In the genomic region with DNA sequence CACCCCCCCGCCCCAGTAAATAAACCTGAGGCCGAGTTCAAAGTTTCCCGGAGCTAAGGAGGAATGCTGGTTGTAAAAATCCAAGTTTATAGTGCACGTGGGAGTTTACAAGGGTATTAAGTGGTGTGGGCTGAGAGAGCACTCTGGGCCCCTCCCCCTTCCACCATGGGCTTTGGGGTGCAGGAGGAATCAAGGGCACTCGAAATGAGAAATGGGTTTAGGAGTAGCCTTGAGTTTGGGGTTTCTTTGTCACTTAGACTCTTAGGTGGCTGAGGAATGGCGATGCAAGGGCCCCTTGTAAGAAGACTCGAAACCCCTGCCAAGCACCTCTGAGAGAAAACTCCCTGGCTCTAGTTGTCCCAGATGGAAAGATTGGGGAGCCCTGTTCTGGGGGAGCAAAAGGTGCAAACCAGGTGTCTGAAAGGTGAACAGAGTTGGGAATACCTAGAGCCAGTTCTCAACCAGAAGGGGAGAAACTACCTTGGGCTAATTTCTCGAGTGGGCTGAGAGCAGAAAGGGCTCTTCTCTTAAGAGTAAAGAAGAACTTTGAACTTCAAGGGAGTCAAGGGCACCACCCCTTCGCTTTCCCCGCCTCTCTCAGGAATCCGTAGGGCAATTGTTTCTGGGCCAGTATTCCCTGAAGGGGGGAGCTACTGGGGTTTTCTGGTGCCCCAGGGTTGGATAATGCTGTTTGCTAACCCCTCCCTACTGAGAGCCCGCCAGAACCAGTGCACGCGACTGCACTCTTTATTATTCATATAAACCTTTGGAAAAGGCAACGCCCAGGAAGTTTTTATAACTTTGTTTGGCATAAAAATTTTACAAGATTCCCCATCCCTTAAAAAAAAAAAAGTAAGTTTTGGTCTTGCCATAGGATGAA, we compare ENCODE assay signal across 23 cellular contexts. TPM values are rescaled to one million over a fixed set of nuclear protein-coding genes. Genes with fewer than 3 reads are reported as not detected.
A peak's percentile ranks its signal among the peaks of the same experiment; 100 is the strongest.
DNase-seq lines count a peak whose midpoint lies in the region; ATAC-seq, FAIRE-seq and TF ChIP-seq lines count a peak whose summit lies in the region.
"Had no signal": no experiment of that assay in that cellular context is flagged by ENCODE, and none has a peak within 500 bp of the region (broad histone marks: within the 10 kb centered on the region; RNA-seq: fewer than 3 reads in every experiment).

No MANE protein-coding gene starts in this region.

- H3K36me3 Mint-ChIP-seq in nephron (ENCODE audit: low read depth) (no peaks in the 10 kb centered on the region), neural progenitor cell (no peaks in the 10 kb centered on the region)
- H3K36me3 Mint-ChIP-seq in activated CD4-positive, alpha-beta memory T cell treated with anti-CD3 and anti-CD28 coated beads, Interleukin-2, amount 10 ng/mL, durations not matched to agents 7 days and 5 days (ENCODE audit: low read depth) = peaks cover 6% of the 10 kb centered on the region
- H3K36me3 Mint-ChIP-seq in effector memory CD8-positive, alpha-beta T cell (ENCODE audit: insufficient read depth) = peaks cover 45% of the 10 kb centered on the region

- POLR2A ChIA-PET in K562 (lab: Yijun Ruan, JAX) = no interaction called here
- POLR2A ChIA-PET in activated CD4-positive, alpha-beta memory T cell treated with anti-CD3 and anti-CD28 coated beads, Interleukin-2, amount 10 ng/mL, durations not matched to agents 7 days and 5 days (lab: Charles Lee) = no interaction called here

- H3K36me3 ChIP-seq in K562 (ENCODE audit: control insufficient read depth, insufficient read depth, low read length) (no peaks in the 10 kb centered on the region), neural progenitor cell (no peaks in the 10 kb centered on the region), spleen (no peaks in the 10 kb centered on the region)

- no peaks in the 10 kb centered on the region for H3K79me2 ChIP-seq in K562 (ENCODE audit: control insufficient read depth, insufficient read depth, low read length)
- H3K79me2 ChIP-seq in neural progenitor cell (ENCODE audit: low read depth) = no peaks in the 10 kb centered on the region

- H3K27me3 ChIP-seq in K562 (ENCODE audit: control insufficient read depth in 2 of 2, insufficient read depth in 2 of 2, low read length in 2 of 2) (peaks cover 37 to 51% of the 10 kb centered on the region in 2 experiments), neural progenitor cell (peaks cover 100% of the 10 kb centered on the region), spleen (replicated peaks in 1 of 7) (peaks cover 27 to 100% (median 99%) of the 10 kb centered on the region in 7 donors)

- H4K20me1 ChIP-seq in K562 (replicated peaks; ENCODE audit: control insufficient read depth, insufficient read depth, low read length) (no peaks in the 10 kb centered on the region; the same call in 1 of the 2 replicates), neural progenitor cell (ENCODE audit: low read depth) (peaks cover 76% of the 10 kb centered on the region)

- H3K4me2 ChIP-seq in K562 (ENCODE audit: insufficient read depth, low read length) (no peak overlapping the region), neural progenitor cell (no peak overlapping the region)

- H3K4me3 ChIP-seq in K562 (no peak overlapping the region), neural progenitor cell (no peak overlapping the region), spleen (no peak overlapping the region)

- peaks cover 100% of the 10 kb centered on the region for H3K27me3 Mint-ChIP-seq in nephron (ENCODE audit: low read depth)
- H3K27me3 Mint-ChIP-seq in activated CD4-positive, alpha-beta memory T cell treated with anti-CD3 and anti-CD28 coated beads, Interleukin-2, amount 10 ng/mL, durations not matched to agents 7 days and 5 days = peaks cover 94% of the 10 kb centered on the region
- peaks cover 95% of the 10 kb centered on the region for H3K27me3 Mint-ChIP-seq in neural progenitor cell (ENCODE audit: insufficient read depth, low read depth)
- H3K27me3 Mint-ChIP-seq in effector memory CD8-positive, alpha-beta T cell = peaks cover 88 to 100% of the 10 kb centered on the region in 2 donors

- FAIRE-seq in K562 (lab: Jason Lieb, UNC) = no peak
- FAIRE-seq: HTR-8/SVneo had no signal

- H3F3A ChIP-seq in neural progenitor cell (ENCODE audit: low read depth) = no peaks in the 10 kb centered on the region

- in situ Hi-C loops in K562 (cut with MboI) = no loop called here

- CTCF ChIA-PET in K562 (lab: Yijun Ruan, JAX; ENCODE audit: low intra/inter-chr PET ratio) = interaction anchor here (0.6 kb wide), 1 partner anchor 186 kb away, joined by 3 read pairs; no protein-coding TSS in a partner anchor
- CTCF ChIA-PET in activated CD4-positive, alpha-beta memory T cell treated with anti-CD3 and anti-CD28 coated beads, Interleukin-2, amount 10 ng/mL, durations not matched to agents 7 days and 5 days (lab: Charles Lee) = no interaction called here

- TF ChIP-seq RAD21 in K562 (CRISPR knock-in tag; conservative IDR thresholded peaks at IDR 0.05 in 1 of 2, IDR thresholded peaks at IDR 0.05 in 1 of 2) = no peak

- H3K27ac ChIP-seq in C4-2B (peak overlapping the region; percentile 95), K562 (ENCODE audit: extremely low read depth, low read depth, low read length) (no peak overlapping the region), neural progenitor cell (no peak overlapping the region), spleen (no peak overlapping the region)

- DNase-seq in HT-29 (ENCODE audit: low spot score) = peak; percentile 92
- no peak for DNase-seq in K562 (ENCODE audit: extremely low read depth in 1 of 4, low spot score in 3 of 4)
- no peak for DNase-seq in activated CD4-positive, alpha-beta memory T cell treated with anti-CD3 and anti-CD28 coated beads, Interleukin-2, amount 10 ng/mL, durations not matched to agents 7 days and 5 days
- no peak for DNase-seq in neural progenitor cell (ENCODE audit: low spot score)
- DNase-seq in spleen = no peak
- DNase-seq in effector memory CD8-positive, alpha-beta T cell = no peak
- DNase-seq: activated B cell treated with CpG ODN at 0.5 μM for 24 hours; activated CD8-positive, alpha-beta T cell treated with anti-CD3 and anti-CD28 coated beads, Interleukin-2, amount 10 ng/mL, durations not matched to agents 7 days and 5 days; activated T-cell treated with anti-CD3 and anti-CD28 coated beads, Interleukin-2, amount 50 U/mL, for 72 hours; COR-L47; left cardiac atrium; NCI-H1694 treated with DMSO at 0.1 percent for 48 hours; nucleus accumbens; retina; stimulated activated naive CD8-positive, alpha-beta T cell treated with anti-CD3 and anti-CD28 coated beads, Interleukin-15, amount 100 ng/mL, for 72 hours; T-helper 17 cell had no signal

- TF ChIP-seq POLR2A in K562 (conservative IDR thresholded peaks at IDR 0.05) (no peak), spleen (IDR thresholded peaks at IDR 0.05) (no peak)

- H3K9me3 Mint-ChIP-seq in nephron (no peaks in the 10 kb centered on the region), neural progenitor cell (peaks cover 3% of the 10 kb centered on the region)
- no peaks in the 10 kb centered on the region for H3K9me3 Mint-ChIP-seq in activated CD4-positive, alpha-beta memory T cell treated with anti-CD3 and anti-CD28 coated beads, Interleukin-2, amount 10 ng/mL, durations not matched to agents 7 days and 5 days
- no peaks in the 10 kb centered on the region for H3K9me3 Mint-ChIP-seq in effector memory CD8-positive, alpha-beta T cell
- H3K9me3 Mint-ChIP-seq: activated naive CD4-positive, alpha-beta T cell treated with anti-CD3 and anti-CD28 coated beads, Interleukin-2, amount 50 U/mL, for 24 hours; activated T-cell treated with anti-CD3 and anti-CD28 coated beads, Interleukin-2, amount 50 U/mL, for 72 hours; stimulated activated naive CD8-positive, alpha-beta T cell treated with anti-CD3 and anti-CD28 coated beads, Interleukin-15, amount 100 ng/mL, for 72 hours had no signal

- intact Hi-C loops in K562 (cut with micrococcal nuclease) (no loop called here), spleen (cut with DNase I; ENCODE audit: low total_unique reads) (no loop called here)

- peaks cover 2 to 21% of the 10 kb centered on the region in 2 experiments; a peak in 2 of 5 replicates for H3K4me1 ChIP-seq in K562 (replicated peaks in 1 of 2; ENCODE audit: control insufficient read depth in 2 of 2, insufficient read depth in 2 of 2, low read length in 2 of 2)
- H3K4me1 ChIP-seq in neural progenitor cell = no peaks in the 10 kb centered on the region
- H3K4me1 ChIP-seq in spleen = peaks cover 12 to 33% (median 21%) of the 10 kb centered on the region in 6 donors

- no TSS peak for BruUV-seq in K562 (replicated peaks; lab: Mats Ljungman, UMichigan)

- H3K27ac Mint-ChIP-seq in nephron (peak overlapping the region; percentile 39 to 100 (median 97)), neural progenitor cell (no peak overlapping the region)
- H3K27ac Mint-ChIP-seq in activated CD4-positive, alpha-beta memory T cell treated with anti-CD3 and anti-CD28 coated beads, Interleukin-2, amount 10 ng/mL, durations not matched to agents 7 days and 5 days = no peak overlapping the region
- H3K27ac Mint-ChIP-seq in effector memory CD8-positive, alpha-beta T cell = no peak overlapping the region
- H3K27ac Mint-ChIP-seq: activated B cell treated with CpG ODN at 0.5 μM for 24 hours; activated CD8-positive, alpha-beta T cell treated with anti-CD3 and anti-CD28 coated beads, Interleukin-2, amount 10 ng/mL, durations not matched to agents 7 days and 5 days; activated T-cell treated with anti-CD3 and anti-CD28 coated beads, Interleukin-2, amount 50 U/mL, for 72 hours; stimulated activated naive CD8-positive, alpha-beta T cell treated with anti-CD3 and anti-CD28 coated beads, Interleukin-15, amount 100 ng/mL, for 72 hours; T-helper 17 cell had no signal

- no peaks in the 10 kb centered on the region for H3K9me3 ChIP-seq in K562 (replicated peaks; ENCODE audit: control insufficient read depth, insufficient read depth, low read depth, low read length)
- no peaks in the 10 kb centered on the region for H3K9me3 ChIP-seq in neural progenitor cell (ENCODE audit: low read depth)
- peaks cover 0 to 3% (median 0%) of the 10 kb centered on the region in 8 donors for H3K9me3 ChIP-seq in spleen

- no peak for ATAC-seq in K562
- no peak for ATAC-seq in effector memory CD8-positive, alpha-beta T cell (replicated peaks)
- ATAC-seq: activated CD8-positive, alpha-beta T cell treated with anti-CD3 and anti-CD28 coated beads, Interleukin-2, amount 10 ng/mL, durations not matched to agents 7 days and 5 days; activated T-cell treated with anti-CD3 and anti-CD28 coated beads, Interleukin-2, amount 50 U/mL, for 72 hours; left cardiac atrium; stimulated activated naive CD8-positive, alpha-beta T cell treated with anti-CD3 and anti-CD28 coated beads, Interleukin-15, amount 100 ng/mL, for 72 hours; T-helper 17 cell had no signal

- peak overlapping the region; percentile 32; the same call in 1 of the 2 replicates for H2AFZ ChIP-seq in K562 (ENCODE audit: low read depth, low read length)
- no peak overlapping the region for H2AFZ ChIP-seq in neural progenitor cell (replicated peaks)

- H3K4me1 Mint-ChIP-seq in nephron = peaks cover 27% of the 10 kb centered on the region
- H3K4me1 Mint-ChIP-seq in activated CD4-positive, alpha-beta memory T cell treated with anti-CD3 and anti-CD28 coated beads, Interleukin-2, amount 10 ng/mL, durations not matched to agents 7 days and 5 days = peaks cover 7% of the 10 kb centered on the region
- no peaks in the 10 kb centered on the region for H3K4me1 Mint-ChIP-seq in neural progenitor cell
- peaks cover 8 to 9% of the 10 kb centered on the region in 2 donors for H3K4me1 Mint-ChIP-seq in effector memory CD8-positive, alpha-beta T cell (ENCODE audit: low read depth in 2 of 2)

- TF ChIP-seq CTCF in C4-2B (conservative IDR thresholded peaks at IDR 0.05) (no peak), K562 (IDR thresholded peaks at IDR 0.05 in 2 of 3, conservative IDR thresholded peaks at IDR 0.05 in 1 of 3; ENCODE audit: insufficient read depth in 2 of 3, low read depth in 1 of 3, low read length in 3 of 3) (no peak), nephron (IDR thresholded peaks at IDR 0.05; ENCODE audit: unreplicated experiment in 3 of 3) (no peak), neural progenitor cell (IDR thresholded peaks at IDR 0.05) (no peak), spleen (IDR thresholded peaks at IDR 0.05 in 8 of 11, conservative IDR thresholded peaks at IDR 0.05 in 3 of 11) (no peak)

- H3K9me1 ChIP-seq in K562 (ENCODE audit: control insufficient read depth, insufficient read depth, low read length) = no peaks in the 10 kb centered on the region

- 13% methylated on average over 15 of the region's 15 CpGs for WGBS in K562 (ENCODE audit: insufficient coverage, low coverage, missing lambda C conversion rate)
- WGBS in spleen, 5 donors = 11 to 18% (median 13%) methylated on average over 15 of the region's 15 CpGs

- H3K9ac ChIP-seq in K562 (ENCODE audit: insufficient read depth in 1 of 2, low read depth in 2 of 2, low read length in 2 of 2) (no peak overlapping the region), neural progenitor cell (no peak overlapping the region)

- H3K4me3 Mint-ChIP-seq in nephron = peak overlapping the region in 2 of 3 experiments; percentile 60 to 96
- no peak overlapping the region for H3K4me3 Mint-ChIP-seq in activated CD4-positive, alpha-beta memory T cell treated with anti-CD3 and anti-CD28 coated beads, Interleukin-2, amount 10 ng/mL, durations not matched to agents 7 days and 5 days
- H3K4me3 Mint-ChIP-seq in neural progenitor cell = no peak overlapping the region
- H3K4me3 Mint-ChIP-seq in effector memory CD8-positive, alpha-beta T cell = no peak overlapping the region
- H3K4me3 Mint-ChIP-seq: activated B cell treated with CpG ODN at 0.5 μM for 24 hours; activated CD8-positive, alpha-beta T cell treated with anti-CD3 and anti-CD28 coated beads, Interleukin-2, amount 10 ng/mL, durations not matched to agents 7 days and 5 days; activated naive CD4-positive, alpha-beta T cell treated with anti-CD3 and anti-CD28 coated beads, Interleukin-2, amount 50 U/mL, for 24 hours; activated T-cell treated with anti-CD3 and anti-CD28 coated beads, Interleukin-2, amount 50 U/mL, for 72 hours; stimulated activated naive CD8-positive, alpha-beta T cell treated with anti-CD3 and anti-CD28 coated beads, Interleukin-15, amount 100 ng/mL, for 72 hours; T-helper 17 cell had no signal

- TF ChIP-seq EP300 in K562 (IDR thresholded peaks at IDR 0.05; ENCODE audit: low read length) = no peak

RNA-seq across cellular contexts. Expression of a gene that starts 4.0 kb away (rescaled TPM):
- 5.6 and 6.8 TPM in 2 replicates for total RNA-seq in HT-29 (2014; rRNA removed; shearing (Covaris generic))
- not detected in 2 replicates for total RNA-seq in K562 (2011; cell fraction: chromatin; rRNA removed; ENCODE audit: low replicate concordance)
- not detected in 2 replicates for total RNA-seq in K562 (2011; cell fraction: nucleolus; rRNA removed)
- total RNA-seq in K562 (2011; cell fraction: nucleoplasm; rRNA removed) = not detected in 2 replicates
- total RNA-seq in K562 (2014; rRNA removed) (not detected in 2 replicates), K562 (2014; rRNA removed; fragmentation: Illumina TruSeq; extraction: Trizol) (not detected in 2 replicates), K562 (2015; rRNA removed; fragmentation: Illumina TruSeq; extraction: Trizol) (not detected in 2 replicates), K562 (2021) (not detected in 2 replicates), neural progenitor cell (ENCODE audit: low replicate concordance) (not detected in 2 replicates), spleen (not detected)
- polyA plus RNA-seq in K562 (2011; rRNA removed) (0.03 and 0.04 TPM in 2 replicates), K562 (2014; fragmentation: Illumina TruSeq; extraction: Trizol) (not detected in 2 replicates), K562 (2014; fragmentation: Nextera tagmentation; extraction: Ambion mirVana) (not detected), K562 (2014; rRNA removed) (0.15 TPM in 1 of 2 replicates, not detected in the other), spleen (not detected)
- polyA plus RNA-seq in K562 (2011; cell fraction: cytosol; rRNA removed) = 0.03 TPM in 1 of 2 replicates, not detected in the other
- 0.13 TPM in 2 replicates for polyA plus RNA-seq in K562 (2011; cell fraction: nucleus; rRNA removed)
- not detected in 2 replicates for polyA plus RNA-seq in K562 (2012)
- polyA minus RNA-seq in K562 (2011; rRNA and poly(A)+ RNA removed) = not detected in 2 replicates
- not detected in 2 replicates for polyA minus RNA-seq in K562 (2011; cell fraction: cytosol; rRNA and poly(A)+ RNA removed)
- not detected in 2 replicates for polyA minus RNA-seq in K562 (2011; cell fraction: nucleus; rRNA and poly(A)+ RNA removed)
- not detected for total RNA-seq in activated CD4-positive, alpha-beta memory T cell treated with anti-CD3 and anti-CD28 coated beads, Interleukin-2, amount 10 ng/mL, durations not matched to agents 7 days and 5 days
- total RNA-seq: activated B cell treated with CpG ODN at 0.5 μM for 24 hours; activated CD8-positive, alpha-beta T cell treated with anti-CD3 and anti-CD28 coated beads, Interleukin-2, amount 10 ng/mL, durations not matched to agents 7 days and 5 days; activated T-cell treated with anti-CD3 and anti-CD28 coated beads, Interleukin-2, amount 50 U/mL, for 72 hours; chondrocyte; left cardiac atrium; mononuclear cell; T-helper 17 cell had no signal

RNA-seq across cellular contexts. Expression of a gene that starts 5.8 kb away (rescaled TPM):
- total RNA-seq in HT-29 (2014; rRNA removed; shearing (Covaris generic)) = not detected in 2 replicates
- not detected in 2 replicates for total RNA-seq in K562 (2011; cell fraction: chromatin; rRNA removed; ENCODE audit: low replicate concordance)
- total RNA-seq in K562 (2011; cell fraction: nucleolus; rRNA removed) = not detected in 2 replicates
- not detected in 2 replicates for total RNA-seq in K562 (2011; cell fraction: nucleoplasm; rRNA removed)
- total RNA-seq in K562 (2014; rRNA removed) (not detected in 2 replicates), K562 (2014; rRNA removed; fragmentation: Illumina TruSeq; extraction: Trizol) (not detected in 2 replicates), K562 (2015; rRNA removed; fragmentation: Illumina TruSeq; extraction: Trizol) (not detected in 2 replicates), K562 (2021) (not detected in 2 replicates), neural progenitor cell (ENCODE audit: low replicate concordance) (not detected in 2 replicates), spleen (not detected)
- polyA plus RNA-seq in K562 (2011; rRNA removed) (0.04 TPM in 1 of 2 replicates, not detected in the other), K562 (2014; fragmentation: Illumina TruSeq; extraction: Trizol) (not detected in 2 replicates), K562 (2014; fragmentation: Nextera tagmentation; extraction: Ambion mirVana) (not detected), K562 (2014; rRNA removed) (not detected in 2 replicates), spleen (not detected)
- 0.13 TPM in 1 of 2 replicates, not detected in the other for polyA plus RNA-seq in K562 (2011; cell fraction: cytosol; rRNA removed)
- polyA plus RNA-seq in K562 (2011; cell fraction: nucleus; rRNA removed) = 0.17 and 0.25 TPM in 2 replicates
- 0.03 and 0.07 TPM in 2 replicates for polyA plus RNA-seq in K562 (2012)
- polyA minus RNA-seq in K562 (2011; rRNA and poly(A)+ RNA removed) = not detected in 2 replicates
- polyA minus RNA-seq in K562 (2011; cell fraction: cytosol; rRNA and poly(A)+ RNA removed) = not detected in 2 replicates
- polyA minus RNA-seq in K562 (2011; cell fraction: nucleus; rRNA and poly(A)+ RNA removed) = 0.11 TPM in 1 of 2 replicates, not detected in the other
- not detected for total RNA-seq in activated CD4-positive, alpha-beta memory T cell treated with anti-CD3 and anti-CD28 coated beads, Interleukin-2, amount 10 ng/mL, durations not matched to agents 7 days and 5 days
- total RNA-seq: activated B cell treated with CpG ODN at 0.5 μM for 24 hours; activated CD8-positive, alpha-beta T cell treated with anti-CD3 and anti-CD28 coated beads, Interleukin-2, amount 10 ng/mL, durations not matched to agents 7 days and 5 days; activated T-cell treated with anti-CD3 and anti-CD28 coated beads, Interleukin-2, amount 50 U/mL, for 72 hours; chondrocyte; left cardiac atrium; mononuclear cell; T-helper 17 cell had no signal

RNA-seq across cellular contexts. Expression of a gene that starts 6.2 kb away (rescaled TPM):
- total RNA-seq in HT-29 (2014; rRNA removed; shearing (Covaris generic)) = 1.7 TPM in 1 of 2 replicates, not detected in the other
- total RNA-seq in K562 (2011; cell fraction: chromatin; rRNA removed; ENCODE audit: low replicate concordance) = 0.25 TPM in 1 of 2 replicates, not detected in the other
- total RNA-seq in K562 (2011; cell fraction: nucleolus; rRNA removed) = 0.53 TPM in 1 of 2 replicates, not detected in the other
- 0.46 TPM in 1 of 2 replicates, not detected in the other for total RNA-seq in K562 (2011; cell fraction: nucleoplasm; rRNA removed)
- total RNA-seq in K562 (2014; rRNA removed) = 0.08 and 0.14 TPM in 2 replicates
- total RNA-seq in K562 (2014; rRNA removed; fragmentation: Illumina TruSeq; extraction: Trizol) = not detected in 2 replicates
- total RNA-seq in K562 (2015; rRNA removed; fragmentation: Illumina TruSeq; extraction: Trizol) = 0.23 TPM in 1 of 2 replicates, not detected in the other
- 0.35 and 0.69 TPM in 2 replicates for total RNA-seq in K562 (2021)
- 0.08 and 0.13 TPM in 2 replicates for polyA plus RNA-seq in K562 (2011; rRNA removed)
- 0.15 and 0.33 TPM in 2 replicates for polyA plus RNA-seq in K562 (2011; cell fraction: cytosol; rRNA removed)
- polyA plus RNA-seq in K562 (2011; cell fraction: nucleus; rRNA removed) = 0.21 TPM in 1 of 2 replicates, not detected in the other
- polyA plus RNA-seq in K562 (2012) = 0.64 and 0.75 TPM in 2 replicates
- 0.37 and 0.77 TPM in 2 replicates for polyA plus RNA-seq in K562 (2014; fragmentation: Illumina TruSeq; extraction: Trizol)
- polyA plus RNA-seq in K562 (2014; fragmentation: Nextera tagmentation; extraction: Ambion mirVana) = under 1 TPM; 0.25 to 0.42 TPM
- polyA plus RNA-seq in K562 (2014; rRNA removed) = 0.63 and 0.73 TPM in 2 replicates
- 0.24 TPM in 1 of 2 replicates, not detected in the other for polyA minus RNA-seq in K562 (2011; rRNA and poly(A)+ RNA removed)
- 0.64 and 1.6 TPM in 2 replicates for polyA minus RNA-seq in K562 (2011; cell fraction: cytosol; rRNA and poly(A)+ RNA removed)
- polyA minus RNA-seq in K562 (2011; cell fraction: nucleus; rRNA and poly(A)+ RNA removed) = 0.67 TPM in 2 replicates
- total RNA-seq in activated CD4-positive, alpha-beta memory T cell treated with anti-CD3 and anti-CD28 coated beads, Interleukin-2, amount 10 ng/mL, durations not matched to agents 7 days and 5 days = not detected
- not detected in 2 replicates for total RNA-seq in neural progenitor cell (ENCODE audit: low replicate concordance)
- total RNA-seq in spleen = not detected
- not detected for polyA plus RNA-seq in spleen
- total RNA-seq: activated B cell treated with CpG ODN at 0.5 μM for 24 hours; activated CD8-positive, alpha-beta T cell treated with anti-CD3 and anti-CD28 coated beads, Interleukin-2, amount 10 ng/mL, durations not matched to agents 7 days and 5 days; activated T-cell treated with anti-CD3 and anti-CD28 coated beads, Interleukin-2, amount 50 U/mL, for 72 hours; chondrocyte; left cardiac atrium; mononuclear cell; T-helper 17 cell had no signal

RNA-seq across cellular contexts. Expression of a gene that starts 21.2 kb away (rescaled TPM):
- 0.23 and 0.76 TPM in 2 replicates for total RNA-seq in HT-29 (2014; rRNA removed; shearing (Covaris generic))
- 7.4 and 10.3 TPM in 2 replicates for total RNA-seq in K562 (2011; cell fraction: chromatin; rRNA removed; ENCODE audit: low replicate concordance)
- total RNA-seq in K562 (2011; cell fraction: nucleolus; rRNA removed) = 2.7 and 2.9 TPM in 2 replicates
- 2.9 and 3.5 TPM in 2 replicates for total RNA-seq in K562 (2011; cell fraction: nucleoplasm; rRNA removed)
- total RNA-seq in K562 (2014; rRNA removed) (10.5 and 13.9 TPM in 2 replicates), K562 (2014; rRNA removed; fragmentation: Illumina TruSeq; extraction: Trizol) (5.7 and 8.0 TPM in 2 replicates), K562 (2015; rRNA removed; fragmentation: Illumina TruSeq; extraction: Trizol) (10.4 and 10.9 TPM in 2 replicates), K562 (2021) (9.3 and 9.9 TPM in 2 replicates), neural progenitor cell (ENCODE audit: low replicate concordance) (not detected in 2 replicates), spleen (not detected)
- polyA plus RNA-seq in K562 (2011; rRNA removed) (1.1 and 1.7 TPM in 2 replicates), K562 (2014; fragmentation: Illumina TruSeq; extraction: Trizol) (8.8 and 9.9 TPM in 2 replicates), K562 (2014; fragmentation: Nextera tagmentation; extraction: Ambion mirVana) (1 to 10 TPM; 1.9 to 2.2 TPM), K562 (2014; rRNA removed) (5.1 and 10.4 TPM in 2 replicates), spleen (under 1 TPM in 1 of 3 donors, not detected in 2; 0.05 TPM)
- 3.4 and 8.0 TPM in 2 replicates for polyA plus RNA-seq in K562 (2011; cell fraction: cytosol; rRNA removed)
- polyA plus RNA-seq in K562 (2011; cell fraction: nucleus; rRNA removed) = 6.2 and 13.4 TPM in 2 replicates
- 8.6 and 12.0 TPM in 2 replicates for polyA plus RNA-seq in K562 (2012)
- 0.57 and 1.2 TPM in 2 replicates for polyA minus RNA-seq in K562 (2011; rRNA and poly(A)+ RNA removed)
- 1.7 and 2.6 TPM in 2 replicates for polyA minus RNA-seq in K562 (2011; cell fraction: cytosol; rRNA and poly(A)+ RNA removed)
- 1.8 and 1.9 TPM in 2 replicates for polyA minus RNA-seq in K562 (2011; cell fraction: nucleus; rRNA and poly(A)+ RNA removed)
- total RNA-seq in activated CD4-positive, alpha-beta memory T cell treated with anti-CD3 and anti-CD28 coated beads, Interleukin-2, amount 10 ng/mL, durations not matched to agents 7 days and 5 days = not detected
- total RNA-seq: activated B cell treated with CpG ODN at 0.5 μM for 24 hours; activated CD8-positive, alpha-beta T cell treated with anti-CD3 and anti-CD28 coated beads, Interleukin-2, amount 10 ng/mL, durations not matched to agents 7 days and 5 days; activated T-cell treated with anti-CD3 and anti-CD28 coated beads, Interleukin-2, amount 50 U/mL, for 72 hours; chondrocyte; left cardiac atrium; mononuclear cell; T-helper 17 cell had no signal

RNA-seq across cellular contexts. Expression of a gene that starts 24.0 kb away (rescaled TPM):
- 0.05 TPM in 1 of 2 replicates, not detected in the other for total RNA-seq in HT-29 (2014; rRNA removed; shearing (Covaris generic))
- 0.16 TPM in 1 of 2 replicates, not detected in the other for total RNA-seq in K562 (2011; cell fraction: chromatin; rRNA removed; ENCODE audit: low replicate concordance)
- total RNA-seq in K562 (2011; cell fraction: nucleolus; rRNA removed) = 0.17 and 0.26 TPM in 2 replicates
- 0.22 and 0.23 TPM in 2 replicates for total RNA-seq in K562 (2011; cell fraction: nucleoplasm; rRNA removed)
- total RNA-seq in K562 (2014; rRNA removed) = 0.14 and 0.24 TPM in 2 replicates
- 0.07 and 0.13 TPM in 2 replicates for total RNA-seq in K562 (2014; rRNA removed; fragmentation: Illumina TruSeq; extraction: Trizol)
- 0.11 TPM in 2 replicates for total RNA-seq in K562 (2015; rRNA removed; fragmentation: Illumina TruSeq; extraction: Trizol)
- 0.11 and 0.27 TPM in 2 replicates for total RNA-seq in K562 (2021)
- 0.04 and 0.07 TPM in 2 replicates for polyA plus RNA-seq in K562 (2011; rRNA removed)
- 0.12 and 0.15 TPM in 2 replicates for polyA plus RNA-seq in K562 (2011; cell fraction: cytosol; rRNA removed)
- 0.33 and 0.35 TPM in 2 replicates for polyA plus RNA-seq in K562 (2011; cell fraction: nucleus; rRNA removed)
- polyA plus RNA-seq in K562 (2012) = 0.12 and 0.83 TPM in 2 replicates
- 0.28 and 0.36 TPM in 2 replicates for polyA plus RNA-seq in K562 (2014; fragmentation: Illumina TruSeq; extraction: Trizol)
- polyA plus RNA-seq in K562 (2014; fragmentation: Nextera tagmentation; extraction: Ambion mirVana) = under 1 TPM in 1 of 2 experiments, not detected in 1; 0.08 TPM
- 0.05 and 0.19 TPM in 2 replicates for polyA plus RNA-seq in K562 (2014; rRNA removed)
- polyA minus RNA-seq in K562 (2011; rRNA and poly(A)+ RNA removed) = 0.07 TPM in 1 of 2 replicates, not detected in the other
- polyA minus RNA-seq in K562 (2011; cell fraction: cytosol; rRNA and poly(A)+ RNA removed) = not detected in 2 replicates
- polyA minus RNA-seq in K562 (2011; cell fraction: nucleus; rRNA and poly(A)+ RNA removed) = 0.22 TPM in 1 of 2 replicates, not detected in the other
- total RNA-seq in activated CD4-positive, alpha-beta memory T cell treated with anti-CD3 and anti-CD28 coated beads, Interleukin-2, amount 10 ng/mL, durations not matched to agents 7 days and 5 days = not detected
- not detected in 2 replicates for total RNA-seq in neural progenitor cell (ENCODE audit: low replicate concordance)
- total RNA-seq in spleen = not detected
- polyA plus RNA-seq in spleen = not detected
- total RNA-seq: activated B cell treated with CpG ODN at 0.5 μM for 24 hours; activated CD8-positive, alpha-beta T cell treated with anti-CD3 and anti-CD28 coated beads, Interleukin-2, amount 10 ng/mL, durations not matched to agents 7 days and 5 days; activated T-cell treated with anti-CD3 and anti-CD28 coated beads, Interleukin-2, amount 50 U/mL, for 72 hours; chondrocyte; left cardiac atrium; mononuclear cell; T-helper 17 cell; urinary bladder had no signal

Comparison
In these comparisons a context has a peak if more than half of its experiments do, and no peak if none do; other contexts are left out.
1. H3K27ac Mint-ChIP-seq: peak in nephron (3 of 3); none in activated CD4-positive, alpha-beta memory T cell treated with anti-CD3 and anti-CD28 coated beads, Interleukin-2, amount 10 ng/mL, durations not matched to agents 7 days and 5 days (single experiment), neural progenitor cell (single experiment) and effector memory CD8-positive, alpha-beta T cell (0 of 2).
2. H3K4me3 Mint-ChIP-seq: peak in nephron (2 of 3); none in activated CD4-positive, alpha-beta memory T cell treated with anti-CD3 and anti-CD28 coated beads, Interleukin-2, amount 10 ng/mL, durations not matched to agents 7 days and 5 days (single experiment), neural progenitor cell (single experiment) and effector memory CD8-positive, alpha-beta T cell (0 of 2).